Comparison of ENCODE assay signal across 9 cellular contexts in genomic region chr1:209768354-209768774, GRCh38. TPM values are rescaled to one million over a fixed set of nuclear protein-coding genes. Genes with fewer than 3 reads are reported as not detected.
DNase-seq lines count a peak whose midpoint lies in the region; ATAC-seq and TF ChIP-seq lines count a peak whose summit lies in the region.
"Had no signal": no experiment of that assay in that cellular context is flagged by ENCODE, and none has a peak within 500 bp of the region (broad histone marks: within the 10 kb centered on the region; RNA-seq: fewer than 3 reads in every experiment).

No MANE protein-coding gene starts in this region.

- no peaks in the 10 kb centered on the region for H3K4me1 Mint-ChIP-seq in chondrocyte (ENCODE audit: low read depth)

- no peak overlapping the region for H3K27ac Mint-ChIP-seq in chondrocyte (ENCODE audit: unreplicated experiment)

- H3K9me3 Mint-ChIP-seq in chondrocyte (ENCODE audit: low read depth), result no peaks in the 10 kb centered on the region

- H3K4me3 Mint-ChIP-seq in chondrocyte (ENCODE audit: unreplicated experiment), result no peak overlapping the region

- peak; percentile 90 for ATAC-seq in GM18907 (IDR thresholded peaks at IDR 0.05; ENCODE audit: unreplicated experiment)
- ATAC-seq in HG03045 (IDR thresholded peaks at IDR 0.05; ENCODE audit: unreplicated experiment), result peak; percentile 93

- no peak for TF ChIP-seq CTCF in chondrocyte (IDR thresholded peaks at IDR 0.05)

- no peaks in the 10 kb centered on the region for H3K36me3 Mint-ChIP-seq in chondrocyte (ENCODE audit: low read depth)

- peak; percentile 40 to 55 (median 48) for DNase-seq in activated CD4-positive, CD25-positive, alpha-beta regulatory T cell (lab: John Stamatoyannopoulos, UW)
- DNase-seq in effector CD4-positive, alpha-beta T cell, result peak; percentile 68
- DNase-seq in stimulated activated CD4-positive, alpha-beta T cell treated with anti-CD3 and anti-CD28 coated beads, Interleukin-4, amount 100 ng/mL, for 4 hours, result peak; percentile 67 to 81
- DNase-seq in DMS153 treated with DMSO at 0.1 percent for 48 hours (lab: John Stamatoyannopoulos, UW; ENCODE audit: unreplicated experiment) (no peak), NCI-H1694 (lab: John Stamatoyannopoulos, UW) (no peak), chondrocyte (ENCODE audit: low spot score) (no peak)

- peaks cover 11% of the 10 kb centered on the region for H3K27me3 Mint-ChIP-seq in chondrocyte (ENCODE audit: low read depth)

RNA-seq across cellular contexts. Expression of gene TRAF3IP3, which starts 12.5 kb away (rescaled TPM):
- total RNA-seq in chondrocyte, result not detected in 3 replicates
- total RNA-seq: RPMI7951 had no signal

RNA-seq across cellular contexts. Expression of gene C1orf74, which starts 16.0 kb away (rescaled TPM):
- 1.2 to 1.6 TPM (median 1.4 TPM) in 3 replicates for total RNA-seq in chondrocyte

RNA-seq across cellular contexts. Expression of gene IRF6, which starts 37.6 kb away (rescaled TPM):
- total RNA-seq in chondrocyte, result 0.13 to 0.25 TPM in 2 of 3 replicates, not detected in the other

RNA-seq across cellular contexts. Expression of gene UTP25, which starts 59.4 kb away (rescaled TPM):
- total RNA-seq in chondrocyte, result 5.5 to 7.4 TPM (median 6.4 TPM) in 3 replicates

Comparison
In these comparisons a context has a peak if more than half of its experiments do, and no peak if none do; other contexts are left out.
1. DNase-seq: peak in activated CD4-positive, CD25-positive, alpha-beta regulatory T cell (4 of 4), effector CD4-positive, alpha-beta T cell (single experiment) and stimulated activated CD4-positive, alpha-beta T cell treated with anti-CD3 and anti-CD28 coated beads, Interleukin-4, amount 100 ng/mL, for 4 hours (2 of 2); none in DMS153 treated with DMSO at 0.1 percent for 48 hours (single experiment), NCI-H1694 (single experiment) and chondrocyte (single experiment).